In the genomic region with DNA sequence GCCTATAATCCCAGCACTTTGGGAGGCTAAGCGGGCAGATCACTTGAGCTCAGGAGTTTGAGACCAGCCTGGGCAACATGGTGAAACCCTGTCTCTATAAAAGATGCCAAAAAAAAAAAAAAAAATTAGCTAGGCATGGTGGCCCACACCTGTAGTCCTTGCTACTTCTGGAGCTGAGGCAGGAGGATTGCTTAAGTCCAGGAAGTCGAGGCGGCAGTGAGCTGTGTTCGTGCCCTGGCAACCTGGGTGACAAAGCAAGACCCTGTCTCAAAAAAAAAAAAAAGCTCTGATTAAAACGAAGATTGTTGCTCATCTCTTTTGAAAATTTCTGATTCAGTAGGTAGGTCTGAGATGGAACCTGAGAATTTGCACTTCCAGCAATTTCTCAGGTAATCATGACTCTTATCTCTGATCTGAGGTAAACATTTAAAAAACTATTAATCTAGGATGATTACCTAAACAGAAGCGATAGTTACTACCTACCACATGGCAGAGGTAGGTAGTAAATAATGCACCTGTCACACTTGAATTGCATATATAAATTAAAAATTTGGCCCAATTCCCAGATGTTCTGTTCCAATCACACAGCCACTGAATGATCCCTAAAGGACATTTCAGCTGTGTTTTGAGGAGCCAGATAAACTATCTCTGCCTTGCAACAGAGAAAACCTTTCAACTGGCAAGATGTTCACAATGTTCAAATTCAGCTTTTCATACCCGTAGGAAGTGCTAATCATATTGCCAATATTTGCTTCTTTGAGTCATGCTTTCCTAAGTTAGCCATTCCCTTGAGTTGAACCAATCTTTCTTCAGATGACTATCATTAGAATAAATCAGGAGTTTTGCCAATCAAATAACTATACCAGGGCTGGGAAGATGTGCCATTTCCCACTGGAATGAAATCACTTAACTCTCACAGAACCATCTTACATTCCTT, we compare ENCODE assay signal across 1 cellular context.
TF ChIP-seq lines count a peak whose summit lies in the region.

No MANE protein-coding gene starts in this region.

TF ChIP-seq in HepG2, 621 proteins besides CTCF, POLR2A, EP300 and RAD21:
- peak; percentile 40 to 58; a peak in 3 of 4 replicates for TF ChIP-seq MAFK (conservative IDR thresholded peaks at IDR 0.05 in 1 of 2, IDR thresholded peaks at IDR 0.05 in 1 of 2; ENCODE audit: low read length in 2 of 2)
- no peak for TF ChIP-seq GTF3A (CRISPR knock-in tag; conservative IDR thresholded peaks at IDR 0.05)
- TF ChIP-seq, protein P1, sequence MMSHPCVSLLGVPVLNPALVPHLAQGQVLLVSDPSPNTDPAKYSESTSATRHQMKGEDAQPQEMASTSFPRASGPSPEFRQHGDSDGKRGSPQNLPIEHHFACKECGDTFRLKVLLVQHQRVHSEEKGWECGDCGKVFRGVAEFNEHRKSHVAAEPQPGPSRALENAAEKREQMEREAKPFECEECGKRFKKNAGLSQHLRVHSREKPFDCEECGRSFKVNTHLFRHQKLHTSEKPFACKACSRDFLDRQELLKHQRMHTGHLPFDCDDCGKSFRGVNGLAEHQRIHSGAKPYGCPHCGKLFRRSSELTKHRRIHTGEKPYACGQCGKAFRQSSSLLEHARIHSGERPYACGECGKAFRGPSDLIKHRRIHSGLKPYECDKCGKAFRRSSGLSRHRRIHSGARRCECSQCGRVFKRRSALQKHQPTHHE (CRISPR knock-in tag; IDR thresholded peaks at IDR 0.05; ENCODE audit: borderline replicate concordance): no peak
- TF ChIP-seq, protein P2, sequence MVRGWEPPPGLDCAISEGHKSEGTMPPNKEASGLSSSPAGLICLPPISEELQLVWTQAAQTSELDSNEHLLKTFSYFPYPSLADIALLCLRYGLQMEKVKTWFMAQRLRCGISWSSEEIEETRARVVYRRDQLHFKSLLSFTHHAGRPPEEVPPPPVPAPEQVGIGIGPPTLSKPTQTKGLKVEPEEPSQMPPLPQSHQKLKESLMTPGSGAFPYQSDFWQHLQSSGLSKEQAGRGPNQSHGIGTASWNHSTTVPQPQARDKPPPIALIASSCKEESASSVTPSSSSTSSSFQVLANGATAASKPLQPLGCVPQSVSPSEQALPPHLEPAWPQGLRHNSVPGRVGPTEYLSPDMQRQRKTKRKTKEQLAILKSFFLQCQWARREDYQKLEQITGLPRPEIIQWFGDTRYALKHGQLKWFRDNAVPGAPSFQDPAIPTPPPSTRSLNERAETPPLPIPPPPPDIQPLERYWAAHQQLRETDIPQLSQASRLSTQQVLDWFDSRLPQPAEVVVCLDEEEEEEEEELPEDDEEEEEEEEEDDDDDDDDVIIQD (CRISPR knock-in tag; IDR thresholded peaks at IDR 0.05; ENCODE audit: low read depth): no peak
- TF ChIP-seq, protein P3, sequence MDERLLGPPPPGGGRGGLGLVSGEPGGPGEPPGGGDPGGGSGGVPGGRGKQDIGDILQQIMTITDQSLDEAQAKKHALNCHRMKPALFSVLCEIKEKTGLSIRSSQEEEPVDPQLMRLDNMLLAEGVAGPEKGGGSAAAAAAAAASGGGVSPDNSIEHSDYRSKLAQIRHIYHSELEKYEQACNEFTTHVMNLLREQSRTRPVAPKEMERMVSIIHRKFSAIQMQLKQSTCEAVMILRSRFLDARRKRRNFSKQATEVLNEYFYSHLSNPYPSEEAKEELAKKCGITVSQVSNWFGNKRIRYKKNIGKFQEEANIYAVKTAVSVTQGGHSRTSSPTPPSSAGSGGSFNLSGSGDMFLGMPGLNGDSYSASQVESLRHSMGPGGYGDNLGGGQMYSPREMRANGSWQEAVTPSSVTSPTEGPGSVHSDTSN (CRISPR knock-in tag; IDR thresholded peaks at IDR 0.05): 0 out of 2 replicates have a peak, but pooled peaks have one; percentile 6
- TF ChIP-seq, protein P4, sequence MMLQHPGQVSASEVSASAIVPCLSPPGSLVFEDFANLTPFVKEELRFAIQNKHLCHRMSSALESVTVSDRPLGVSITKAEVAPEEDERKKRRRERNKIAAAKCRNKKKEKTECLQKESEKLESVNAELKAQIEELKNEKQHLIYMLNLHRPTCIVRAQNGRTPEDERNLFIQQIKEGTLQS (CRISPR knock-in tag; IDR thresholded peaks at IDR 0.05): no peak
- peak; percentile 60; the same call in 1 of the 2 replicates for TF ChIP-seq FOSL2 (CRISPR knock-in tag; IDR thresholded peaks at IDR 0.05)
- no peak for TF ChIP-seq NFRKB (IDR thresholded peaks at IDR 0.05)
- 0 out of 2 replicates have a peak, but pooled peaks have one; percentile 27 for TF ChIP-seq TBX2 (CRISPR knock-in tag; IDR thresholded peaks at IDR 0.05; ENCODE audit: borderline replicate concordance)
- peak; percentile 36; the same call in 1 of the 2 replicates for TF ChIP-seq ETV5 (CRISPR knock-in tag; IDR thresholded peaks at IDR 0.05; ENCODE audit: borderline replicate concordance)
- TF ChIP-seq NR1H2 (CRISPR knock-in tag; IDR thresholded peaks at IDR 0.05; ENCODE audit: borderline replicate concordance, low read depth): no peak
- TF ChIP-seq REPIN1 (CRISPR knock-in tag; IDR thresholded peaks at IDR 0.05; ENCODE audit: borderline replicate concordance, low read depth): no peak
- TF ChIP-seq ZFP37 (CRISPR knock-in tag; IDR thresholded peaks at IDR 0.05; ENCODE audit: borderline replicate concordance): no peak
- no peak for TF ChIP-seq ONECUT2 (CRISPR knock-in tag; IDR thresholded peaks at IDR 0.05)
